23 cellular contexts compared by ENCODE assay signal in the genomic region with DNA sequence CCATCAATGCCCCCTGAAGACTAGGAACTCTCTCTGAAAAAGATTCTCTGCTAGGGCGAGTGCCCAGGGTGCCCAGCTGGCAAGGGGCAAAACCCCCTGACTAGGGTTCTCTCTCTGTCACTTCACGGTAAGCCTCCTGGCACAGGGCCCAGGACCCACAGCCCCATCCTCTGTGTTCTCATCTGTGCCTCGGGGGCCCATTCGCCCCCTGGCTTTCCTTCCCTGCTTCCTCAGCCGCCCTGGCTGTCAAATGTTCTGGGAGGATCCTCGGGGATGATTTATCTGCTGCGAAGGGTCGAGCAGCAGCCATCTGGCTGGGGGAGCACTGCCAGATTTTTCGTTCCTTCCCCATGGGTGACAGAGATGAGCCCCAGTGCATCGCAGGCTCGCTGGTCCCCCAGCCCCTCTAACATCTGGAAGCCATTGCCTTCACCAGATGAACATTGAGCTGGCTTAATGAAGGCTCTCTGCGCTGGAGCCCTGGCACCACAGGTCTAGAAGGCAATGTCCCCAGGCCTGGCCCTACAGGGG. TPM values are rescaled to one million over a fixed set of nuclear protein-coding genes. Genes with fewer than 3 reads are reported as not detected.
DNase-seq lines count a peak whose midpoint lies in the region; ATAC-seq and TF ChIP-seq lines count a peak whose summit lies in the region.
"Had no signal": no experiment of that assay in that cellular context is flagged by ENCODE, and none has a peak within 500 bp of the region (broad histone marks: within the 10 kb centered on the region; RNA-seq: fewer than 3 reads in every experiment).

No MANE protein-coding gene starts in this region.

- no peak overlapping the region for H3K27ac Mint-ChIP-seq in type B pancreatic cell
- H3K27ac Mint-ChIP-seq: activated B cell treated with CpG ODN at 0.5 μM for 24 hours; activated CD4-positive, alpha-beta memory T cell treated with anti-CD3 and anti-CD28 coated beads for 36 hours; activated naive CD4-positive, alpha-beta T cell treated with anti-CD3 and anti-CD28 coated beads, Interleukin-2, amount 50 U/mL, for 72 hours; natural killer cell had no signal

- peaks cover 51% of the 10 kb centered on the region for H3K27me3 Mint-ChIP-seq in type B pancreatic cell

- no peaks in the 10 kb centered on the region for H3K36me3 Mint-ChIP-seq in type B pancreatic cell
- H3K36me3 Mint-ChIP-seq: activated CD4-positive, alpha-beta memory T cell treated with anti-CD3 and anti-CD28 coated beads for 36 hours; activated naive CD4-positive, alpha-beta T cell treated with anti-CD3 and anti-CD28 coated beads, Interleukin-2, amount 50 U/mL, for 72 hours; natural killer cell had no signal

- H3F3A ChIP-seq in smooth muscle cell (ENCODE audit: low read depth) = no peaks in the 10 kb centered on the region

- DNase-seq in SK-N-DZ (ENCODE audit: low spot score) (peak; percentile 37), esophagus muscularis mucosa (ENCODE audit: extremely low spot score) (no peak), type B pancreatic cell (ENCODE audit: extremely low spot score, unreplicated experiment) (peak; percentile 63), GM13976 (ENCODE audit: low spot score) (no peak), smooth muscle cell (lab: John Stamatoyannopoulos, UW; ENCODE audit: unreplicated experiment) (no peak)
- DNase-seq: activated B cell treated with CpG ODN at 0.5 μM for 24 hours; activated CD4-positive, alpha-beta memory T cell treated with anti-CD3 and anti-CD28 coated beads for 36 hours; cerebellar nuclear complex; EL; hippocampal formation; mesenchymal stem cell; MV-4-11; natural killer cell; NCI-H2081 treated with DMSO at 0.1 percent for 48 hours; NCI-H774; PC-3; SJCRH30; spleen; T-helper 2 cell had no signal

- no peak for ATAC-seq in HG03095 (IDR thresholded peaks at IDR 0.05; ENCODE audit: unreplicated experiment)
- ATAC-seq: activated naive CD4-positive, alpha-beta T cell treated with anti-CD3 and anti-CD28 coated beads, Interleukin-2, amount 50 U/mL, for 72 hours; natural killer cell; PC-3 had no signal

- TF ChIP-seq CTCF in esophagus muscularis mucosa (IDR thresholded peaks at IDR 0.05) (no peak), type B pancreatic cell (conservative IDR thresholded peaks at IDR 0.05) (no peak), GM13976 (IDR thresholded peaks at IDR 0.05; ENCODE audit: borderline replicate concordance, control extremely low read depth, extremely low read depth, insufficient read depth, missing control alignments) (no peak), smooth muscle cell (IDR thresholded peaks at IDR 0.05; ENCODE audit: borderline replicate concordance, insufficient read depth, poor library complexity, severe bottlenecking) (no peak)

- H3K4me2 ChIP-seq in smooth muscle cell = no peak overlapping the region
- H3K4me2 ChIP-seq: KMS-11 had no signal

- H2AFZ ChIP-seq in smooth muscle cell (ENCODE audit: low read depth) = no peak overlapping the region

- H3K27ac ChIP-seq in esophagus muscularis mucosa (replicated peaks in 1 of 4) (peak overlapping the region; percentile 53 to 69 (median 60)), muscle layer of colon (ENCODE audit: low read depth, low read length) (peak overlapping the region; percentile 37), smooth muscle cell (ENCODE audit: low read depth) (no peak overlapping the region)
- H3K27ac ChIP-seq: KMS-11, SJCRH30 had no signal

- peaks cover 23 to 52% (median 48%) of the 10 kb centered on the region in 4 donors for H3K4me1 ChIP-seq in esophagus muscularis mucosa
- H3K4me1 ChIP-seq in muscle layer of colon (ENCODE audit: insufficient read depth, low read length) = peaks cover 42% of the 10 kb centered on the region
- no peaks in the 10 kb centered on the region for H3K4me1 ChIP-seq in smooth muscle cell (ENCODE audit: low read depth)

- H4K20me1 ChIP-seq in smooth muscle cell (ENCODE audit: low read depth) = no peaks in the 10 kb centered on the region

- H3K36me3 ChIP-seq in esophagus muscularis mucosa = peaks cover 0 to 9% (median 4%) of the 10 kb centered on the region in 4 donors
- H3K36me3 ChIP-seq in muscle layer of colon (ENCODE audit: insufficient read depth, low read length) = peaks cover 26% of the 10 kb centered on the region
- no peaks in the 10 kb centered on the region for H3K36me3 ChIP-seq in smooth muscle cell (ENCODE audit: low read depth)
- H3K36me3 ChIP-seq: SJCRH30, spleen had no signal

- no peak for TF ChIP-seq EP300 in esophagus muscularis mucosa (IDR thresholded peaks at IDR 0.05)

- no peak overlapping the region for H3K4me3 Mint-ChIP-seq in type B pancreatic cell
- H3K4me3 Mint-ChIP-seq: activated B cell treated with CpG ODN at 0.5 μM for 24 hours; activated CD4-positive, alpha-beta memory T cell treated with anti-CD3 and anti-CD28 coated beads for 36 hours; natural killer cell had no signal

- TF ChIP-seq POLR2A in esophagus muscularis mucosa (IDR thresholded peaks at IDR 0.05; ENCODE audit: low read depth) = no peak

- H3K79me2 ChIP-seq in smooth muscle cell (ENCODE audit: low read depth) = no peaks in the 10 kb centered on the region

- no peaks in the 10 kb centered on the region for H3K9me3 Mint-ChIP-seq in type B pancreatic cell
- H3K9me3 Mint-ChIP-seq: activated B cell treated with CpG ODN at 0.5 μM for 24 hours; activated CD4-positive, alpha-beta memory T cell treated with anti-CD3 and anti-CD28 coated beads for 36 hours; activated naive CD4-positive, alpha-beta T cell treated with anti-CD3 and anti-CD28 coated beads, Interleukin-2, amount 50 U/mL, for 72 hours; natural killer cell had no signal

- H3K9ac ChIP-seq in muscle layer of colon (ENCODE audit: low read length) (no peak overlapping the region), smooth muscle cell (ENCODE audit: low read depth) (no peak overlapping the region)
- H3K9ac ChIP-seq: KMS-11 had no signal

- peaks cover 14% of the 10 kb centered on the region for H3K4me1 Mint-ChIP-seq in type B pancreatic cell (ENCODE audit: unreplicated experiment)
- H3K4me1 Mint-ChIP-seq: activated B cell treated with CpG ODN at 0.5 μM for 24 hours had no signal

- in situ Hi-C loops in GM13976 (cut with MboI; ENCODE audit: low sequenced_read_pairs, unreplicated experiment) = no loop called here

- WGBS in esophagus muscularis mucosa = 64% methylated on average over 11 of the region's 12 CpGs
- WGBS in smooth muscle cell (ENCODE audit: low lambda C conversion rate) = 82% methylated on average over 12 of the region's 12 CpGs

- H3K4me3 ChIP-seq in esophagus muscularis mucosa = no peak overlapping the region
- H3K4me3 ChIP-seq in muscle layer of colon (ENCODE audit: low read depth in 1 of 2, low read length in 2 of 2) = no peak overlapping the region
- H3K4me3 ChIP-seq in smooth muscle cell = no peak overlapping the region
- H3K4me3 ChIP-seq: SJCRH30, spleen had no signal

- H3K9me3 ChIP-seq in esophagus muscularis mucosa (no peaks in the 10 kb centered on the region), muscle layer of colon (ENCODE audit: low read length) (no peaks in the 10 kb centered on the region), smooth muscle cell (replicated peaks; ENCODE audit: low read depth) (no peaks in the 10 kb centered on the region)
- H3K9me3 ChIP-seq: SJCRH30, spleen had no signal

- intact Hi-C loops in esophagus muscularis mucosa (cut with DNase I) = no loop called here

- no peaks in the 10 kb centered on the region for H3K27me3 ChIP-seq in esophagus muscularis mucosa
- no peaks in the 10 kb centered on the region for H3K27me3 ChIP-seq in muscle layer of colon (ENCODE audit: control insufficient read depth in 1 of 2, insufficient read depth in 2 of 2, low read length in 2 of 2)
- peaks cover 55% of the 10 kb centered on the region for H3K27me3 ChIP-seq in smooth muscle cell (ENCODE audit: low read depth)
- H3K27me3 ChIP-seq: SJCRH30 had no signal

RNA-seq across cellular contexts. Expression of a gene that starts 24.2 kb away (rescaled TPM):
- polyA plus RNA-seq in SK-N-DZ (2014; cell fraction: cytosol; rRNA removed) = 9.8 and 11.5 TPM in 2 replicates
- polyA plus RNA-seq in SK-N-DZ (2014; cell fraction: nucleus; rRNA removed) = 86.4 and 102 TPM in 2 replicates
- total RNA-seq in esophagus muscularis mucosa (10 to 100 TPM in 3 of 4 donors, 1 to 10 TPM in 1; 9.1 to 38.6 (median 12.5) TPM), type B pancreatic cell (ENCODE audit: low replicate concordance) (0.12 and 0.86 TPM in 2 replicates), smooth muscle cell (under 0.01 and 1.3 TPM in 2 replicates)
- polyA plus RNA-seq in smooth muscle cell = 0.43 TPM in 1 of 2 replicates, not detected in the other
- total RNA-seq: activated B cell treated with CpG ODN at 0.5 μM for 24 hours; activated CD4-positive, alpha-beta memory T cell treated with anti-CD3 and anti-CD28 coated beads for 36 hours; activated naive CD4-positive, alpha-beta T cell treated with anti-CD3 and anti-CD28 coated beads, Interleukin-2, amount 50 U/mL, for 72 hours; natural killer cell had no signal

Comparison
In these comparisons a context has a peak if more than half of its experiments do, and no peak if none do; other contexts are left out.
1. DNase-seq: peak in SK-N-DZ (single experiment) and type B pancreatic cell (single experiment); none in esophagus muscularis mucosa (single experiment), GM13976 (single experiment) and smooth muscle cell (single experiment).